ENCODE assay signal across 1 cellular context in genomic region chr4:39502034-39502658, GRCh38.
TF ChIP-seq lines count a peak whose summit lies in the region.

No MANE protein-coding gene starts in this region.

TF ChIP-seq in GM23338, 12 proteins besides CTCF, POLR2A, EP300 and RAD21:
- TF ChIP-seq ETS1 (IDR thresholded peaks at IDR 0.05), result no peak
- no peak for TF ChIP-seq ZNF331 (CRISPR knock-in tag; IDR thresholded peaks at IDR 0.05; ENCODE audit: low read depth)
